1 cellular context compared by ENCODE assay signal in genomic region chr3:171350364-171350763, GRCh38.
TF ChIP-seq lines count a peak whose summit lies in the region.

No MANE protein-coding gene starts in this region.

TF ChIP-seq in GM12878, 131 proteins besides CTCF, POLR2A, EP300 and RAD21 (continued from another document):
- TF ChIP-seq CEBPB (IDR thresholded peaks at IDR 0.05; ENCODE audit: borderline replicate concordance in 1 of 2, low read depth in 2 of 2, low read length in 2 of 2): no peak
- no peak for TF ChIP-seq MLLT1 (IDR thresholded peaks at IDR 0.05)
- TF ChIP-seq PML (IDR thresholded peaks at IDR 0.05; ENCODE audit: low read length): no peak
- TF ChIP-seq FOS (IDR thresholded peaks at IDR 0.05; ENCODE audit: borderline replicate concordance, extremely low read depth, insufficient read length): no peak
- peak; percentile 58; the same call in 1 of the 2 replicates for TF ChIP-seq MTA2 (IDR thresholded peaks at IDR 0.05; ENCODE audit: low read depth)
- no peak for TF ChIP-seq DPF2 (IDR thresholded peaks at IDR 0.05)
- no peak for TF ChIP-seq SMARCA5 (IDR thresholded peaks at IDR 0.05)
- no peak for TF ChIP-seq KLF5 (IDR thresholded peaks at IDR 0.05; ENCODE audit: partially characterized antibody)
- TF ChIP-seq E2F4 (IDR thresholded peaks at IDR 0.05; ENCODE audit: low read depth, low read length): no peak
- TF ChIP-seq ZBED1 (IDR thresholded peaks at IDR 0.05; ENCODE audit: borderline replicate concordance): no peak
- TF ChIP-seq SMAD1 (IDR thresholded peaks at IDR 0.05; ENCODE audit: low read depth, partially characterized antibody): no peak
- TF ChIP-seq E4F1 (IDR thresholded peaks at IDR 0.05; ENCODE audit: borderline replicate concordance, partially characterized antibody): no peak
- no peak for TF ChIP-seq USF1 (IDR thresholded peaks at IDR 0.05; ENCODE audit: borderline replicate concordance, extremely low read length, insufficient read depth, low read depth, low read length)
- TF ChIP-seq NFIC (IDR thresholded peaks at IDR 0.05; ENCODE audit: low read depth, low read length): no peak
- no peak for TF ChIP-seq CREM (IDR thresholded peaks at IDR 0.05; ENCODE audit: low read depth)
- TF ChIP-seq TCF12 (IDR thresholded peaks at IDR 0.05; ENCODE audit: low read depth, low read length): no peak
- no peak for TF ChIP-seq ZNF687 (IDR thresholded peaks at IDR 0.05)
- TF ChIP-seq SUPT20H (IDR thresholded peaks at IDR 0.05; ENCODE audit: borderline replicate concordance, control insufficient read depth, low read depth, low read length): no peak
- no peak for TF ChIP-seq TCF7 (IDR thresholded peaks at IDR 0.05; ENCODE audit: borderline replicate concordance)
- no peak for TF ChIP-seq HCFC1 (IDR thresholded peaks at IDR 0.05; ENCODE audit: low read length)
- no peak for TF ChIP-seq POLR2AphosphoS5 (IDR thresholded peaks at IDR 0.05; ENCODE audit: low read length)
- TF ChIP-seq RELB (IDR thresholded peaks at IDR 0.05; ENCODE audit: low read depth): 0 out of 2 replicates have a peak, but pooled peaks have one; percentile 31
- TF ChIP-seq SPI1 (IDR thresholded peaks at IDR 0.05; ENCODE audit: borderline replicate concordance, insufficient read depth, low read depth, low read length): peak; percentile 36; the same call in 1 of the 2 replicates
- no peak for TF ChIP-seq YY1 (IDR thresholded peaks at IDR 0.05; ENCODE audit: low read depth, low read length)
